15 cellular contexts compared by ENCODE assay signal in the genomic region with DNA sequence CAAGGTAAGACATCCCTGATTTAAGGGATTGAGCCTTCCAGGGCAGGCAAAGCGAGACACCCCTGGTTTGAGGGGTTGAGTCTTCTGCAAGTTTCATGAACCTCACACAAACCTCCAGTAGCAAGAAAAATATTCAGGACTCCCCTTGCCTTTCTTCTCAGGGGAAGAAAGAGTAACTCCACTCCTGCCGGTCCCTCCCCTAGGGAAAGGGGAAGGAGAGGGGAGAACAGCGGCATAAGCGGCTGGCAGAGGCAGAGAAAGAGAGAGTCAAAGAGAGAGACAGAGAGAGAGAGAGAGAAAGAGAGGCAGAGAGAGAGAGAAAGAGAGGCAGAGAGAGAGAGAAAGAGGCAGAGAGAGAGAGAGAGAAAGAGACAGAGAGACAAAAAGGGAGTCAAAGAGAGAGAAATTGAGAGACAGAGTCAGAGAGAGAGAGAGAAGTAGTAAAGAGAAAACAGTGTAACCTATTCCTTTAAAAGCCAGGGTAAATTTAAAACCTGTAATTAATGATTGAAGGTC. TPM values are rescaled to one million over a fixed set of nuclear protein-coding genes. Genes with fewer than 3 reads are reported as not detected.
DNase-seq lines count a peak whose midpoint lies in the region; TF ChIP-seq lines count a peak whose summit lies in the region.
"Had no signal": no experiment of that assay in that cellular context is flagged by ENCODE, and none has a peak within 500 bp of the region (broad histone marks: within the 10 kb centered on the region; RNA-seq: fewer than 3 reads in every experiment).

No MANE protein-coding gene starts in this region.

- CTCF ChIA-PET in activated naive CD4-positive, alpha-beta T cell treated with anti-CD3 and anti-CD28 coated beads for 36 hours (lab: Charles Lee), result interaction anchor here (0.9 to 3.2 kb wide), 4 partner anchors 7 to 52 kb away, joined by 3 to 12 read pairs (median 6); a partner anchor contains a TSS

- no peaks in the 10 kb centered on the region for H3K4me1 ChIP-seq in duodenal mucosa (ENCODE audit: control insufficient read depth in 1 of 2, insufficient read depth in 2 of 2, low read length in 2 of 2)
- peaks cover 0 to 23% (median 2%) of the 10 kb centered on the region in 4 donors for H3K4me1 ChIP-seq in tibial nerve
- peaks cover 0 to 9% (median 8%) of the 10 kb centered on the region in 4 donors for H3K4me1 ChIP-seq in esophagus muscularis mucosa
- H3K4me1 ChIP-seq: A549 had no signal

- intact Hi-C loops in activated naive CD4-positive, alpha-beta T cell treated with anti-CD3 and anti-CD28 coated beads for 36 hours (cut with micrococcal nuclease), result no loop called here
- intact Hi-C loops in esophagus muscularis mucosa (cut with DNase I), result no loop called here

- TF ChIP-seq POLR2A in tibial nerve (IDR thresholded peaks at IDR 0.05), result no peak
- TF ChIP-seq POLR2A in esophagus muscularis mucosa (IDR thresholded peaks at IDR 0.05; ENCODE audit: low read depth), result no peak

- peaks cover 20% of the 10 kb centered on the region for H3K27me3 Mint-ChIP-seq in activated naive CD4-positive, alpha-beta T cell treated with anti-CD3 and anti-CD28 coated beads for 36 hours (ENCODE audit: low read depth)

- no peaks in the 10 kb centered on the region for H3K9me3 ChIP-seq in duodenal mucosa (ENCODE audit: control insufficient read depth in 1 of 2, low read length in 2 of 2)
- no peaks in the 10 kb centered on the region for H3K9me3 ChIP-seq in tibial nerve
- H3K9me3 ChIP-seq in WERI-Rb-1 (ENCODE audit: severe bottlenecking), result peaks cover 23% of the 10 kb centered on the region
- no peaks in the 10 kb centered on the region for H3K9me3 ChIP-seq in esophagus muscularis mucosa
- H3K9me3 ChIP-seq: A549, sigmoid colon had no signal

- no peak overlapping the region for H3K9ac ChIP-seq in duodenal mucosa (ENCODE audit: low read depth in 1 of 2, low read length in 2 of 2)

- no peak overlapping the region for H3K27ac ChIP-seq in duodenal mucosa (ENCODE audit: low read depth, low read length)
- peak overlapping the region in 2 of 4 donors; percentile 36 to 50 for H3K27ac ChIP-seq in tibial nerve
- H3K27ac ChIP-seq in WERI-Rb-1, result no peak overlapping the region
- H3K27ac ChIP-seq in esophagus muscularis mucosa (replicated peaks in 1 of 4), result no peak overlapping the region
- H3K27ac ChIP-seq: A549, sigmoid colon, VCaP had no signal

- H3K36me3 ChIP-seq in duodenal mucosa (ENCODE audit: control insufficient read depth in 1 of 2, insufficient read depth in 2 of 2, low read length in 2 of 2), result no peaks in the 10 kb centered on the region
- H3K36me3 ChIP-seq in tibial nerve, result no peaks in the 10 kb centered on the region
- H3K36me3 ChIP-seq in WERI-Rb-1, result no peaks in the 10 kb centered on the region
- no peaks in the 10 kb centered on the region for H3K36me3 ChIP-seq in esophagus muscularis mucosa
- H3K36me3 ChIP-seq: sigmoid colon had no signal

- TF ChIP-seq EP300 in tibial nerve (IDR thresholded peaks at IDR 0.05), result no peak
- TF ChIP-seq EP300 in esophagus muscularis mucosa (IDR thresholded peaks at IDR 0.05), result no peak

- H3K27ac Mint-ChIP-seq in activated naive CD4-positive, alpha-beta T cell treated with anti-CD3 and anti-CD28 coated beads for 36 hours, result no peak overlapping the region
- H3K27ac Mint-ChIP-seq: CD4-positive, alpha-beta T cell; dendritic cell treated with granulocyte-macrophage colony-stimulating factor and Interleukin-4, amounts not matched to agents 40 ng/mL and 50 ng/mL, for 4 days had no signal

- no peak for TF ChIP-seq CTCF in tibial nerve (IDR thresholded peaks at IDR 0.05)
- TF ChIP-seq CTCF in WERI-Rb-1 (IDR thresholded peaks at IDR 0.05; ENCODE audit: low read depth, low read length), result no peak
- TF ChIP-seq CTCF in esophagus muscularis mucosa (IDR thresholded peaks at IDR 0.05), result no peak

- peak overlapping the region; percentile 14 for H3K4me3 ChIP-seq in duodenal mucosa (ENCODE audit: low read depth in 1 of 2, low read length in 2 of 2)
- H3K4me3 ChIP-seq in tibial nerve, result peak overlapping the region in 3 of 4 donors; percentile 4 to 45 (median 27)
- H3K4me3 ChIP-seq in WERI-Rb-1 (ENCODE audit: low read depth, low read length), result no peak overlapping the region
- peak overlapping the region in 1 of 4 donors; percentile 19 for H3K4me3 ChIP-seq in esophagus muscularis mucosa
- H3K4me3 ChIP-seq: A549 had no signal

- H3K36me3 Mint-ChIP-seq in activated naive CD4-positive, alpha-beta T cell treated with anti-CD3 and anti-CD28 coated beads for 36 hours (ENCODE audit: low read depth), result no peaks in the 10 kb centered on the region
- H3K36me3 Mint-ChIP-seq: naive thymus-derived CD8-positive, alpha-beta T cell had no signal

- peaks cover 13% of the 10 kb centered on the region for H3K4me1 Mint-ChIP-seq in activated naive CD4-positive, alpha-beta T cell treated with anti-CD3 and anti-CD28 coated beads for 36 hours (ENCODE audit: low read depth)

- 54 to 57% methylated on average over 4 of the region's 4 CpGs for WGBS in tibial nerve, 2 donors
- 67% methylated on average over 4 of the region's 4 CpGs for WGBS in esophagus muscularis mucosa

- H3K9me3 Mint-ChIP-seq in activated naive CD4-positive, alpha-beta T cell treated with anti-CD3 and anti-CD28 coated beads for 36 hours, result no peaks in the 10 kb centered on the region
- H3K9me3 Mint-ChIP-seq: CD4-positive, alpha-beta T cell; dendritic cell treated with granulocyte-macrophage colony-stimulating factor and Interleukin-4, amounts not matched to agents 40 ng/mL and 50 ng/mL, for 4 days; naive thymus-derived CD8-positive, alpha-beta T cell had no signal

- DNase-seq in activated naive CD4-positive, alpha-beta T cell treated with anti-CD3 and anti-CD28 coated beads for 36 hours, result no peak
- no peak for DNase-seq in activated naive CD4-positive, alpha-beta T cell treated with anti-CD3 and anti-CD28 coated beads, Interleukin-2, amount 50 U/mL, for 16 hours
- DNase-seq in medulla oblongata (ENCODE audit: extremely low spot score), result peak; percentile 45
- DNase-seq in tibial nerve (ENCODE audit: low spot score in 2 of 2), result no peak
- DNase-seq in COR-L47 (lab: John Stamatoyannopoulos, UW), result no peak
- DNase-seq in WERI-Rb-1, result no peak
- no peak for DNase-seq in esophagus muscularis mucosa (ENCODE audit: extremely low spot score)
- DNase-seq: NCI-H345, sigmoid colon had no signal

- peak overlapping the region; percentile 31 for H3K4me3 Mint-ChIP-seq in activated naive CD4-positive, alpha-beta T cell treated with anti-CD3 and anti-CD28 coated beads for 36 hours
- H3K4me3 Mint-ChIP-seq: CD4-positive, alpha-beta T cell had no signal

- no peaks in the 10 kb centered on the region for H3K27me3 ChIP-seq in duodenal mucosa (ENCODE audit: control insufficient read depth in 1 of 2, insufficient read depth in 2 of 2, low read length in 2 of 2)
- H3K27me3 ChIP-seq in tibial nerve, result no peaks in the 10 kb centered on the region
- H3K27me3 ChIP-seq in WERI-Rb-1 (ENCODE audit: insufficient read depth, low read depth, severe bottlenecking), result no peaks in the 10 kb centered on the region
- peaks cover 0 to 28% (median 3%) of the 10 kb centered on the region in 4 donors for H3K27me3 ChIP-seq in esophagus muscularis mucosa

RNA-seq across cellular contexts. Expression of a gene that starts 29.5 kb away (rescaled TPM):
- total RNA-seq in activated naive CD4-positive, alpha-beta T cell treated with anti-CD3 and anti-CD28 coated beads for 36 hours, result 10 to 100 TPM; 13.3 to 13.7 TPM
- total RNA-seq in tibial nerve, result 10 to 100 TPM; 22.8 to 53.0 (median 42.1) TPM
- total RNA-seq in esophagus muscularis mucosa, result 10 to 100 TPM; 11.4 to 18.5 (median 14.0) TPM

RNA-seq across cellular contexts. Expression of a gene that starts 35.6 kb away (rescaled TPM):
- total RNA-seq in activated naive CD4-positive, alpha-beta T cell treated with anti-CD3 and anti-CD28 coated beads for 36 hours, result 10 to 100 TPM; 27.7 to 30.4 TPM
- total RNA-seq in tibial nerve (100 to 1,000 TPM; 159 to 406 (median 222) TPM), esophagus muscularis mucosa (100 to 1,000 TPM in 3 of 4 donors, 10 to 100 TPM in 1; 83.3 to 155 (median 121) TPM)

RNA-seq across cellular contexts. Expression of a gene that starts 45.1 kb away (rescaled TPM):
- 10 to 100 TPM; 14.8 to 15.2 TPM for total RNA-seq in activated naive CD4-positive, alpha-beta T cell treated with anti-CD3 and anti-CD28 coated beads for 36 hours
- 10 to 100 TPM; 27.6 to 41.1 (median 31.1) TPM for total RNA-seq in tibial nerve
- total RNA-seq in esophagus muscularis mucosa, result 10 to 100 TPM; 10.8 to 15.2 (median 13.3) TPM

RNA-seq across cellular contexts. Expression of a gene that starts 51.2 kb away (rescaled TPM):
- total RNA-seq in activated naive CD4-positive, alpha-beta T cell treated with anti-CD3 and anti-CD28 coated beads for 36 hours, result 10 to 100 TPM; 16.4 to 19.6 TPM
- total RNA-seq in tibial nerve, result 10 to 100 TPM; 12.3 to 29.9 (median 22.0) TPM
- 10 to 100 TPM in 2 of 4 donors, 1 to 10 TPM in 2; 6.3 to 15.1 (median 11.2) TPM for total RNA-seq in esophagus muscularis mucosa
